In genomic region chr14:88241810-88242209, GRCh38 we compare ENCODE assay signal across 24 cellular contexts.
A peak's percentile ranks its signal among the peaks of the same experiment; 100 is the strongest.
DNase-seq lines count a peak whose midpoint lies in the region; ATAC-seq, FAIRE-seq and TF ChIP-seq lines count a peak whose summit lies in the region.
"Had no signal": no experiment of that assay in that cellular context is flagged by ENCODE, and none has a peak within 500 bp of the region (broad histone marks: within the 10 kb centered on the region; RNA-seq: fewer than 3 reads in every experiment).

No MANE protein-coding gene starts in this region.

- peak overlapping the region; percentile 36 for H3K27ac Mint-ChIP-seq in glutamatergic neuron (ENCODE audit: unreplicated experiment)
- H3K27ac Mint-ChIP-seq: B cell; CD4-positive, CD25-positive, alpha-beta regulatory T cell; CD8-positive, alpha-beta T cell had no signal

- no peak overlapping the region for H3K4me3 Mint-ChIP-seq in glutamatergic neuron (ENCODE audit: unreplicated experiment)
- H3K4me3 Mint-ChIP-seq: B cell; CD4-positive, CD25-positive, alpha-beta regulatory T cell; CD8-positive, alpha-beta T cell had no signal

- no peaks in the 10 kb centered on the region for H3K36me3 Mint-ChIP-seq in glutamatergic neuron (ENCODE audit: unreplicated experiment)
- H3K36me3 Mint-ChIP-seq: CD4-positive, CD25-positive, alpha-beta regulatory T cell; CD8-positive, alpha-beta T cell had no signal

- H3K4me1 ChIP-seq in pancreas = no peaks in the 10 kb centered on the region
- H3K4me1 ChIP-seq: Caco-2, HAP-1 had no signal

- 84 to 86% methylated on average over 9 of the region's 9 CpGs for WGBS in pancreas, 2 donors

- no peaks in the 10 kb centered on the region for H3K27me3 ChIP-seq in pancreas
- H3K27me3 ChIP-seq: BLaER1 had no signal

- no peaks in the 10 kb centered on the region for H3K36me3 ChIP-seq in pancreas
- H3K36me3 ChIP-seq: BLaER1, HAP-1 had no signal

- H3K27me3 Mint-ChIP-seq in glutamatergic neuron (ENCODE audit: unreplicated experiment) = peaks cover 14% of the 10 kb centered on the region

- H3K4me3 ChIP-seq in pancreas = no peak overlapping the region
- H3K4me3 ChIP-seq: BLaER1, HAP-1 had no signal

- DNase-seq in NCI-H82 (lab: John Stamatoyannopoulos, UW) = peak; percentile 15
- no peak for DNase-seq in NCI-H82 treated with DMSO at 0.1 percent for 48 hours (lab: John Stamatoyannopoulos, UW; ENCODE audit: unreplicated experiment)
- DNase-seq in cerebellar cortex (ENCODE audit: low spot score) = peak; percentile 59
- no peak for DNase-seq in glutamatergic neuron
- no peak for DNase-seq in pancreas
- DNase-seq in activated CD8-positive, alpha-beta memory T cell treated with anti-CD3 and anti-CD28 coated beads, Interleukin-2, amount 50 U/mL, for 48 hours = no peak
- DNase-seq: Caco-2; CD4-positive, CD25-positive, alpha-beta regulatory T cell; CD8-positive, alpha-beta T cell; DMS 273 treated with DMSO at 0.1 percent for 48 hours; DMS79; EL; GF-D8; GOT3 had no signal

- H3K27ac ChIP-seq in pancreas = no peak overlapping the region
- H3K27ac ChIP-seq: 22Rv1, BLaER1, C4-2B had no signal

- ATAC-seq in pancreas = no peak
- ATAC-seq: CD8-positive, alpha-beta T cell had no signal

- H3K9me3 ChIP-seq in pancreas = no peaks in the 10 kb centered on the region
- H3K9me3 ChIP-seq: BLaER1, Caco-2, HAP-1 had no signal

- H3K9me3 Mint-ChIP-seq in glutamatergic neuron (ENCODE audit: unreplicated experiment) = peaks cover 2% of the 10 kb centered on the region
- H3K9me3 Mint-ChIP-seq: CD8-positive, alpha-beta T cell had no signal

- peaks cover 34% of the 10 kb centered on the region for H3K4me1 Mint-ChIP-seq in glutamatergic neuron (ENCODE audit: low read depth, unreplicated experiment)
- H3K4me1 Mint-ChIP-seq: B cell; CD4-positive, CD25-positive, alpha-beta regulatory T cell had no signal

- no peak for TF ChIP-seq CTCF in glutamatergic neuron (IDR thresholded peaks at IDR 0.05; ENCODE audit: partially characterized antibody, unreplicated experiment)
- no peak for TF ChIP-seq CTCF in pancreas (IDR thresholded peaks at IDR 0.05)

- intact Hi-C loops in pancreas (cut with DNase I) = no loop called here

- FAIRE-seq in pancreas (lab: Jason Lieb, UNC) = no peak
- FAIRE-seq: A204.1, D721Med, GM12891, GM18507, H54 had no signal

Comparison
In these comparisons a context has a peak if more than half of its experiments do, and no peak if none do; other contexts are left out.
1. DNase-seq: peak in NCI-H82 (single experiment) and cerebellar cortex (single experiment); none in NCI-H82 treated with DMSO at 0.1 percent for 48 hours (single experiment), glutamatergic neuron (single experiment), pancreas (0 of 6) and activated CD8-positive, alpha-beta memory T cell treated with anti-CD3 and anti-CD28 coated beads, Interleukin-2, amount 50 U/mL, for 48 hours (single experiment).